1 cellular context compared by ENCODE assay signal in the genomic region with DNA sequence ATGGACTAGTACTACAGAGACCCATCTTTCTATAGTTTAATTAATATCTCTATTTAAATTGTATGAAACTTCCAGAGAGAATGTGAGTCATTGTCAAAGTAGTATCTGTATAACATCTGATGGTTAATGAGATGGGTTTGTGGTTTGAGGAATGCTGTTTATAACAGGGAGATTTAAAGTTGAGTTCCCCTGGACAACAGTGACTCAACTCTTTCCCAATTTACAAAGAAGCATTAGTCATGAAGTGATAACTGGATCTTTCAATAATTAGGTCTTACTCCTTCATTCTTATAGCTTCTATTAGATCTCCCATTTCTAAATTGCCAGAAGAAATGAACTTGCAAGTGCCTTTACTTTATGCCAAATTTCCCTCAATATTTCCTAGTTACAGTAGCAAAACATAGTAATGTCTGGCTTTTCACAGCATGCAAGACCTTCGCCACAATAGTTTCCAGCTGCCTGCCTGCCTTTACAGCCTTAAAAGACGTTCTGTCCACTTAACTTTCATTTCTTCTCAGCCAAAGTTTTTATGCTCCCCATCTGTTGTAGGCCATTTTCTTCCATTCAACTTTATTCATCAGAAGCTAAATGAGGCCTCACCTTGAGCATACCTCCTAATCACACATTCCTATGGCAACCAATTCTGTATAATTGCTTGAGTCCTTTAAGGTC.
TF ChIP-seq lines count a peak whose summit lies in the region.

No MANE protein-coding gene starts in this region.

TF ChIP-seq in HCT116, 20 proteins besides CTCF, POLR2A, EP300 and RAD21 (continued from another document):
- TF ChIP-seq, protein P1, sequence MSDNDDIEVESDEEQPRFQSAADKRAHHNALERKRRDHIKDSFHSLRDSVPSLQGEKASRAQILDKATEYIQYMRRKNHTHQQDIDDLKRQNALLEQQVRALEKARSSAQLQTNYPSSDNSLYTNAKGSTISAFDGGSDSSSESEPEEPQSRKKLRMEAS (IDR thresholded peaks at IDR 0.05) = no peak; the same call in 1 of the 2 replicates
- TF ChIP-seq ELF1 (IDR thresholded peaks at IDR 0.05; ENCODE audit: borderline replicate concordance, low read depth) = no peak; the same call in 1 of the 2 replicates
- TF ChIP-seq, protein P2, sequence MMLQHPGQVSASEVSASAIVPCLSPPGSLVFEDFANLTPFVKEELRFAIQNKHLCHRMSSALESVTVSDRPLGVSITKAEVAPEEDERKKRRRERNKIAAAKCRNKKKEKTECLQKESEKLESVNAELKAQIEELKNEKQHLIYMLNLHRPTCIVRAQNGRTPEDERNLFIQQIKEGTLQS (IDR thresholded peaks at IDR 0.05) = peak; percentile 44; the same call in 1 of the 2 replicates
